In the genomic region with DNA sequence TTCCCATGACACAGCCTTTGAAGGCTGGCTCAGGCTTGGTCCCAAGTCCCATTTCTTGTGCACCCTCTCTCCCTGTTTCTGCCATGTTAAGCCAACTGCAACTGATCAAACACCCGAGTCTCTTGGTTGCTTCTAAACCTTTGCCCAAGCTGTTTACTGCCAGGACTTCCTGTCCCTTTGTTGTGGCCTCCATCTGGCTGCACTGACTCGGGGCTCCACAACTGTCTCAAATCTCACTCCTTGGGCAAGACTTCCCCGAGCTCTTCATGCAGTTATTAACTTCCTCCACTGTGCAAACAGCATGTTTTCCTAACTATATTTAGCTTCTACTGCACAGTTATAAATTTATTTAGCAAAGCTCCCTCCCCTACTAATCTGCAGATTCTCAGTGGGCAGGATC, we compare ENCODE assay signal across 1 cellular context.
TF ChIP-seq lines count a peak whose summit lies in the region.

No MANE protein-coding gene starts in this region.

TF ChIP-seq in GM23338, 12 proteins besides CTCF, POLR2A, EP300 and RAD21 (continued from another document):
- TF ChIP-seq, protein P1, sequence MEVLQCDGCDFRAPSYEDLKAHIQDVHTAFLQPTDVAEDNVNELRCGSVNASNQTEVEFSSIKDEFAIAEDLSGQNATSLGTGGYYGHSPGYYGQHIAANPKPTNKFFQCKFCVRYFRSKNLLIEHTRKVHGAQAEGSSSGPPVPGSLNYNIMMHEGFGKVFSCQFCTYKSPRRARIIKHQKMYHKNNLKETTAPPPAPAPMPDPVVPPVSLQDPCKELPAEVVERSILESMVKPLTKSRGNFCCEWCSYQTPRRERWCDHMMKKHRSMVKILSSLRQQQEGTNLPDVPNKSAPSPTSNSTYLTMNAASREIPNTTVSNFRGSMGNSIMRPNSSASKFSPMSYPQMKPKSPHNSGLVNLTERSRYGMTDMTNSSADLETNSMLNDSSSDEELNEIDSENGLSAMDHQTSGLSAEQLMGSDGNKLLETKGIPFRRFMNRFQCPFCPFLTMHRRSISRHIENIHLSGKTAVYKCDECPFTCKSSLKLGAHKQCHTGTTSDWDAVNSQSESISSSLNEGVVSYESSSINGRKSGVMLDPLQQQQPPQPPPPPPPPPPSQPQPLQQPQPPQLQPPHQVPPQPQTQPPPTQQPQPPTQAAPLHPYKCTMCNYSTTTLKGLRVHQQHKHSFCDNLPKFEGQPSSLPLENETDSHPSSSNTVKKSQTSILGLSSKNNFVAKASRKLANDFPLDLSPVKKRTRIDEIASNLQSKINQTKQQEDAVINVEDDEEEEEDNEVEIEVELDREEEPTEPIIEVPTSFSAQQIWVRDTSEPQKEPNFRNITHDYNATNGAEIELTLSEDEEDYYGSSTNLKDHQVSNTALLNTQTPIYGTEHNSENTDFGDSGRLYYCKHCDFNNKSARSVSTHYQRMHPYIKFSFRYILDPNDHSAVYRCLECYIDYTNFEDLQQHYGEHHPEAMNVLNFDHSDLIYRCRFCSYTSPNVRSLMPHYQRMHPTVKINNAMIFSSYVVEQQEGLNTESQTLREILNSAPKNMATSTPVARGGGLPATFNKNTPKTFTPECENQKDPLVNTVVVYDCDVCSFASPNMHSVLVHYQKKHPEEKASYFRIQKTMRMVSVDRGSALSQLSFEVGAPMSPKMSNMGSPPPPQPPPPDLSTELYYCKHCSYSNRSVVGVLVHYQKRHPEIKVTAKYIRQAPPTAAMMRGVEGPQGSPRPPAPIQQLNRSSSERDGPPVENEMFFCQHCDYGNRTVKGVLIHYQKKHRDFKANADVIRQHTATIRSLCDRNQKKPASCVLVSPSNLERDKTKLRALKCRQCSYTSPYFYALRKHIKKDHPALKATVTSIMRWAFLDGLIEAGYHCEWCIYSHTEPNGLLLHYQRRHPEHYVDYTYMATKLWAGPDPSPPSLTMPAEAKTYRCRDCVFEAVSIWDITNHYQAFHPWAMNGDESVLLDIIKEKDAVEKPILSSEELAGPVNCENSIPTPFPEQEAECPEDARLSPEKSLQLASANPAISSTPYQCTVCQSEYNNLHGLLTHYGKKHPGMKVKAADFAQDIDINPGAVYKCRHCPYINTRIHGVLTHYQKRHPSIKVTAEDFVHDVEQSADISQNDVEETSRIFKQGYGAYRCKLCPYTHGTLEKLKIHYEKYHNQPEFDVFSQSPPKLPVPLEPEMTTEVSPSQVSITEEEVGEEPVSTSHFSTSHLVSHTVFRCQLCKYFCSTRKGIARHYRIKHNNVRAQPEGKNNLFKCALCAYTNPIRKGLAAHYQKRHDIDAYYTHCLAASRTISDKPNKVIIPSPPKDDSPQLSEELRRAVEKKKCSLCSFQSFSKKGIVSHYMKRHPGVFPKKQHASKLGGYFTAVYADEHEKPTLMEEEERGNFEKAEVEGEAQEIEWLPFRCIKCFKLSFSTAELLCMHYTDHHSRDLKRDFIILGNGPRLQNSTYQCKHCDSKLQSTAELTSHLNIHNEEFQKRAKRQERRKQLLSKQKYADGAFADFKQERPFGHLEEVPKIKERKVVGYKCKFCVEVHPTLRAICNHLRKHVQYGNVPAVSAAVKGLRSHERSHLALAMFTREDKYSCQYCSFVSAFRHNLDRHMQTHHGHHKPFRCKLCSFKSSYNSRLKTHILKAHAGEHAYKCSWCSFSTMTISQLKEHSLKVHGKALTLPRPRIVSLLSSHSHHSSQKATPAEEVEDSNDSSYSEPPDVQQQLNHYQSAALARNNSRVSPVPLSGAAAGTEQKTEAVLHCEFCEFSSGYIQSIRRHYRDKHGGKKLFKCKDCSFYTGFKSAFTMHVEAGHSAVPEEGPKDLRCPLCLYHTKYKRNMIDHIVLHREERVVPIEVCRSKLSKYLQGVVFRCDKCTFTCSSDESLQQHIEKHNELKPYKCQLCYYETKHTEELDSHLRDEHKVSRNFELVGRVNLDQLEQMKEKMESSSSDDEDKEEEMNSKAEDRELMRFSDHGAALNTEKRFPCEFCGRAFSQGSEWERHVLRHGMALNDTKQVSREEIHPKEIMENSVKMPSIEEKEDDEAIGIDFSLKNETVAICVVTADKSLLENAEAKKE (CRISPR knock-in tag; IDR thresholded peaks at IDR 0.05), result no peak
